Comparison of ENCODE assay signal across 8 cellular contexts in the genomic region with DNA sequence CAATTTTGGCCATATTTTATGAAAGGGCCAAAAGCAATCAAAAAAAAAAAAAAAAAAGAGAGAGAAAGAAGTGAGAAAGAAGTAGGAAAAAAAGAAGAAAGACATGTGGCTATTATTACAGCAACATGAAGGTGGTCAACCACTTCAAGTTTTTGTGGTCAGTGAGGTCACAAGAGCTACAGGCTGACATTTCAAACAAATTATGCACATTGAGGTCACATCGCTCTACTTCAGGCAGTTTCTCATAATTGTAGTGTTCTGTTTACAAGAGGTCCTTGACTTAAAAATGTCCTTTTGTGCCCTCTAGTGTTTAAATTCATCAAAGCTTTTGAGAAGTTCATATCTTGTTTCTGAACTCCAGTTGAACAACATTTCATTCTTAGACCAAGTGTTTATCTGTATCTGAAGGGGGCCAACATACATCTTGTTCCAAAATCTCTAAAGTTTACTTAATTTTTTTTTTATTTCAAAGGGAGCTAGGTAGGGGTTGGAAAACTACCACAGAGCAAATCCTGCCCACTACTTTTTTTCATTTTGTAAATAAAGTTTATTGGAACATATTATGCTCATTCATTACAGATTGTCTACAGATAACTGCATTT.
DNase-seq lines count a peak whose midpoint lies in the region; ATAC-seq and TF ChIP-seq lines count a peak whose summit lies in the region.

No MANE protein-coding gene starts in this region.

- TF ChIP-seq CTCF in GM20000 (IDR thresholded peaks at IDR 0.05; ENCODE audit: extremely low read depth, missing control alignments) (no peak), astrocyte of the spinal cord (IDR thresholded peaks at IDR 0.05; ENCODE audit: low read depth, low read length) (peak; percentile 47)

- DNase-seq in NCI-H510A treated with DMSO at 0.1 percent for 48 hours (lab: John Stamatoyannopoulos, UW), result peak; percentile 69
- DNase-seq in NCI-H510A (lab: John Stamatoyannopoulos, UW), result no peak
- peak; percentile 62 for DNase-seq in GM20000 (ENCODE audit: low spot score)
- DNase-seq in NCI-H82 treated with DMSO at 0.1 percent for 48 hours (lab: John Stamatoyannopoulos, UW; ENCODE audit: unreplicated experiment), result peak; percentile 51
- peak; percentile 85 for DNase-seq in astrocyte of the spinal cord (ENCODE audit: low read depth, low spot score)
- peak; percentile 56 for DNase-seq in islet precursor cell
- peak; percentile 89 for DNase-seq in superior temporal gyrus (ENCODE audit: extremely low spot score)

- in situ Hi-C loops in astrocyte of the spinal cord (cut with HindIII; ENCODE audit: low sequenced_read_pairs), result no loop called here

- peak; percentile 96 for ATAC-seq in HG03469 (IDR thresholded peaks at IDR 0.05; ENCODE audit: unreplicated experiment)

- H3K4me3 ChIP-seq in astrocyte of the spinal cord (ENCODE audit: low read depth, low read length), result no peak overlapping the region
